Comparison of ENCODE assay signal across 29 cellular contexts in the genomic region with DNA sequence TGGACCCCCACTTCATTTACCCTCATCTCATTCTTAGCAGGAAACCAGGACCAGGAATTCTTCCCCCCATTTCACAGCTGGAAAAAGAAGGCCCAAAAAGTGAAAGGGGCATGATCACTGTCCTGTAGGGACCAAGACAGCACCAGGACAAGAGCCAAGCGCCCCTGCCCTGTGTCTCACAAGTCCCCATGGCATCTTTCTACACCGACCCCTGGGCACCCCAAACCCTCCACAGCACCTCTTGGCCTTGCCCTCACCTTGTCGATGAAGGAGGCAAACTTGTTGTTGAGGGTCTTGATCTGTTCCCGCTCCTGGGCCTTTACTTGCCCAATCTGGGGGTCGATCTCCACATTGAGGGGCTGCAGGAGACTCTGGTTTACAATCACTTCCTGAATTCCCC. TPM values are rescaled to one million over a fixed set of nuclear protein-coding genes. Genes with fewer than 3 reads are reported as not detected.
"Had no signal": no experiment of that assay in that cellular context is flagged by ENCODE, and none has a peak within 500 bp of the region (broad histone marks: within the 10 kb centered on the region; RNA-seq: fewer than 3 reads in every experiment).

No MANE protein-coding gene starts in this region.

- H3K9me3 ChIP-seq: stomach, suprapubic skin, testis, thoracic aorta, thyroid gland, tibial artery, tibial nerve, transverse colon, upper lobe of left lung, uterus, vagina had no signal

- H3K36me3 ChIP-seq: stomach, suprapubic skin, thoracic aorta, thyroid gland, tibial artery, tibial nerve, transverse colon, upper lobe of left lung, uterus, vagina had no signal

- ATAC-seq: stimulated activated effector memory CD8-positive, alpha-beta T cell treated with anti-CD3 and anti-CD28 coated beads, Interleukin-12 subunit alpha, Interleukin-12 subunit beta, amount 100 ng/mL, for 72 hours; stimulated activated memory B cell treated with anti-CD40 and anti-IgM and Interleukin-4, amounts not matched to agents 10 μg/mL and 1 μg/mL and 100 μg/mL, for 72 hours; stimulated activated naive B cell treated with anti-CD40 and anti-IgM and Interleukin-4, amounts not matched to agents 10 μg/mL and 1 μg/mL and 100 μg/mL, for 72 hours; stimulated activated naive CD8-positive, alpha-beta T cell treated with anti-CD3 and anti-CD28 coated beads, Interleukin-15, amount 100 ng/mL, for 72 hours; stimulated activated naive CD8-positive, alpha-beta T cell treated with anti-CD3 and anti-CD28 coated beads, Interleukin-15, Interleukin-2, amounts not matched to agents 100 U/mL and 50 U/mL, for 24 hours had no signal

- H3K27me3 ChIP-seq: suprapubic skin, testis, thyroid gland, upper lobe of left lung, uterus, vagina had no signal

- H3K4me1 ChIP-seq: stomach, suprapubic skin, testis, tibial artery, tibial nerve, transverse colon, upper lobe of left lung, uterus, vagina had no signal

- H3K4me3 ChIP-seq: stomach, suprapubic skin, testis, thoracic aorta, thyroid gland, tibial artery, tibial nerve, transverse colon, upper lobe of left lung, uterus, vagina had no signal

- H3K27ac ChIP-seq: stomach, suprapubic skin, testis, thoracic aorta, thyroid gland, tibial artery, tibial nerve, transverse colon, upper lobe of left lung, uterus, vagina had no signal

- DNase-seq: stimulated activated CD4-positive, alpha-beta T cell treated with anti-CD3 and anti-CD28 coated beads, Interleukin-2, amount 100 ng/mL, for 48 hours; stimulated activated CD4-positive, alpha-beta T cell treated with anti-CD3 and anti-CD28 coated beads, Interleukin-4, amount 100 ng/mL, for 1 hour; stimulated activated CD4-positive, alpha-beta T cell treated with anti-CD3 and anti-CD28 coated beads, Interleukin-4, amount 100 ng/mL, for 24 hours; stimulated activated CD4-positive, alpha-beta T cell treated with anti-CD3 and anti-CD28 coated beads, Interleukin-4, amount 100 ng/mL, for 4 hours; stimulated activated CD8-positive, alpha-beta memory T cell treated with anti-CD3 and anti-CD28 coated beads, Interleukin-4, amount 100 ng/mL, for 48 hours; stimulated activated naive B cell treated with anti-CD40 and anti-IgM and Interleukin-4, amounts not matched to agents 10 μg/mL and 1 μg/mL and 100 μg/mL, for 72 hours; stimulated activated naive CD4-positive, alpha-beta T cell; stimulated activated naive CD4-positive, alpha-beta T cell treated with Interleukin-2 at 50 U/mL for 16 hours; stimulated activated naive CD8-positive, alpha-beta T cell treated with anti-CD3 and anti-CD28 coated beads, Interleukin-15, amount 100 ng/mL, for 72 hours; stimulated activated naive CD8-positive, alpha-beta T cell treated with anti-CD3 and anti-CD28 coated beads, Interleukin-15, Interleukin-2, amounts not matched to agents 100 U/mL and 50 U/mL, for 24 hours; stomach; substantia nigra; testis; thyroid gland; tibial artery; transverse colon; trophoblast cell; uterus had no signal

RNA-seq across cellular contexts. Expression of a gene that starts 0.7 kb away (rescaled TPM):
- total RNA-seq: stomach, subcutaneous adipose tissue, suprapubic skin, temporal lobe, testis, thoracic aorta, thyroid gland, tibial nerve, transverse colon, upper lobe of left lung, ureter, urinary bladder, uterus, vagina had no signal

RNA-seq across cellular contexts. Expression of a gene that starts 19.5 kb away (rescaled TPM):
- total RNA-seq: stomach, subcutaneous adipose tissue, suprapubic skin, temporal lobe, testis, thoracic aorta, thyroid gland, tibial nerve, transverse colon, upper lobe of left lung, ureter, urinary bladder, uterus, vagina had no signal

RNA-seq across cellular contexts. Expression of a gene that starts 37.5 kb away (rescaled TPM):
- total RNA-seq: subcutaneous adipose tissue, temporal lobe, thoracic aorta, tibial nerve, transverse colon, uterus had no signal

RNA-seq across cellular contexts. Expression of a gene that starts 57.7 kb away (rescaled TPM):
- total RNA-seq: stomach, temporal lobe, thoracic aorta, thyroid gland, transverse colon, ureter, urinary bladder, uterus had no signal
